1 cellular context compared by ENCODE assay signal in genomic region chr17:30207655-30208054, GRCh38.
TF ChIP-seq lines count a peak whose summit lies in the region.

No MANE protein-coding gene starts in this region.

TF ChIP-seq in SK-N-SH, 30 proteins besides CTCF, POLR2A, EP300 and RAD21 (continued from another document):
- TF ChIP-seq FOXJ3 (CRISPR knock-in tag; IDR thresholded peaks at IDR 0.05) (no peak), JUND (IDR thresholded peaks at IDR 0.05) (no peak), ZBTB33 (IDR thresholded peaks at IDR 0.05; ENCODE audit: borderline replicate concordance, low read depth) (no peak), EZH2phosphoT487 (IDR thresholded peaks at IDR 0.05; ENCODE audit: borderline replicate concordance, low read depth) (no peak)
